1 cellular context compared by ENCODE assay signal in genomic region chr2:74501335-74502071, GRCh38.
TF ChIP-seq lines count a peak whose summit lies in the region.

No MANE protein-coding gene starts in this region.

TF ChIP-seq in HepG2, 621 proteins besides CTCF, POLR2A, EP300 and RAD21 (continued from another document and continues in another):
- TF ChIP-seq E2F1 (CRISPR knock-in tag; IDR thresholded peaks at IDR 0.05) (no peak), MIER2 (CRISPR knock-in tag; IDR thresholded peaks at IDR 0.05) (0 out of 2 replicates have a peak, but pooled peaks have one; percentile 49), ZNF562 (CRISPR knock-in tag; IDR thresholded peaks at IDR 0.05; ENCODE audit: borderline replicate concordance) (no peak), ZFP41 (CRISPR knock-in tag; IDR thresholded peaks at IDR 0.05; ENCODE audit: borderline replicate concordance) (no peak), RNF2 (conservative IDR thresholded peaks at IDR 0.05; ENCODE audit: low read depth) (no peak), PBX3 (CRISPR knock-in tag; IDR thresholded peaks at IDR 0.05; ENCODE audit: borderline replicate concordance) (no peak), NFKB2 (CRISPR knock-in tag; IDR thresholded peaks at IDR 0.05; ENCODE audit: borderline replicate concordance) (peak; percentile 37; the same call in 1 of the 2 replicates), ZBTB7B (CRISPR knock-in tag; IDR thresholded peaks at IDR 0.05) (no peak), RFX5 (IDR thresholded peaks at IDR 0.05; ENCODE audit: low read depth, low read length) (no peak), KLF13 (CRISPR knock-in tag; IDR thresholded peaks at IDR 0.05) (no peak), ZBTB7A (CRISPR knock-in tag; IDR thresholded peaks at IDR 0.05) (no peak), BCL6 (CRISPR knock-in tag; IDR thresholded peaks at IDR 0.05) (no peak), LBX2 (CRISPR knock-in tag; IDR thresholded peaks at IDR 0.05; ENCODE audit: borderline replicate concordance) (no peak), EHMT2 (IDR thresholded peaks at IDR 0.05; ENCODE audit: borderline replicate concordance, low read depth, low read length) (no peak), TSC22D2 (CRISPR knock-in tag; IDR thresholded peaks at IDR 0.05; ENCODE audit: borderline replicate concordance) (no peak), AGO1 (IDR thresholded peaks at IDR 0.05; ENCODE audit: low read depth, low read length, poor library complexity, severe bottlenecking) (no peak), GLI4 (CRISPR knock-in tag; IDR thresholded peaks at IDR 0.05; ENCODE audit: borderline replicate concordance) (no peak), ZNF550 (CRISPR knock-in tag; IDR thresholded peaks at IDR 0.05; ENCODE audit: borderline replicate concordance) (no peak), EEA1 (CRISPR knock-in tag; IDR thresholded peaks at IDR 0.05; ENCODE audit: borderline replicate concordance) (no peak), ZNF589 (CRISPR knock-in tag; conservative IDR thresholded peaks at IDR 0.05) (no peak), ZFP82 (CRISPR knock-in tag; IDR thresholded peaks at IDR 0.05; ENCODE audit: borderline replicate concordance) (no peak), ZNF879 (CRISPR knock-in tag; IDR thresholded peaks at IDR 0.05) (0 out of 2 replicates have a peak, but pooled peaks have one; percentile 31), TFDP2 (CRISPR knock-in tag; IDR thresholded peaks at IDR 0.05) (no peak), ZGPAT (CRISPR knock-in tag; IDR thresholded peaks at IDR 0.05) (no peak), SOX13 (IDR thresholded peaks at IDR 0.05) (no peak), SOX13 (CRISPR knock-in tag; conservative IDR thresholded peaks at IDR 0.05 in 1 of 2, IDR thresholded peaks at IDR 0.05 in 1 of 2) (no peak), ZNF136 (CRISPR knock-in tag; IDR thresholded peaks at IDR 0.05; ENCODE audit: low read depth) (no peak), SNAI1 (CRISPR knock-in tag; IDR thresholded peaks at IDR 0.05; ENCODE audit: borderline replicate concordance) (no peak), ZMAT5 (CRISPR knock-in tag; IDR thresholded peaks at IDR 0.05; ENCODE audit: borderline replicate concordance, low read depth) (no peak), SALL2 (CRISPR knock-in tag; IDR thresholded peaks at IDR 0.05) (no peak), MLX (CRISPR knock-in tag; IDR thresholded peaks at IDR 0.05) (no peak; the same call in 1 of the 2 replicates), ZSCAN29 (CRISPR knock-in tag; conservative IDR thresholded peaks at IDR 0.05) (no peak), CENPX (CRISPR knock-in tag; IDR thresholded peaks at IDR 0.05) (no peak), FOXC1 (CRISPR knock-in tag; IDR thresholded peaks at IDR 0.05; ENCODE audit: borderline replicate concordance) (no peak), MAFG (CRISPR knock-in tag; IDR thresholded peaks at IDR 0.05) (no peak), DMTF1 (CRISPR knock-in tag; IDR thresholded peaks at IDR 0.05) (no peak), GPN1 (CRISPR knock-in tag; IDR thresholded peaks at IDR 0.05; ENCODE audit: borderline replicate concordance) (no peak), IRX3 (CRISPR knock-in tag; IDR thresholded peaks at IDR 0.05; ENCODE audit: borderline replicate concordance, low read depth) (no peak), ZC3H4 (CRISPR knock-in tag; IDR thresholded peaks at IDR 0.05; ENCODE audit: borderline replicate concordance) (0 out of 2 replicates have a peak, but pooled peaks have one; percentile 27), RBM39 (IDR thresholded peaks at IDR 0.05; ENCODE audit: low read depth, low read length, poor library complexity, severe bottlenecking) (no peak), HOXD1 (CRISPR knock-in tag; IDR thresholded peaks at IDR 0.05) (0 out of 2 replicates have a peak, but pooled peaks have one; percentile 3), ZNF607 (CRISPR knock-in tag; IDR thresholded peaks at IDR 0.05; ENCODE audit: borderline replicate concordance) (no peak), MXI1 (IDR thresholded peaks at IDR 0.05; ENCODE audit: borderline replicate concordance, low read depth, low read length) (no peak), ZBTB46 (CRISPR knock-in tag; IDR thresholded peaks at IDR 0.05; ENCODE audit: borderline replicate concordance) (0 out of 2 replicates have a peak, but pooled peaks have one; percentile 5), ZNF446 (CRISPR knock-in tag; IDR thresholded peaks at IDR 0.05) (no peak), ZNF687 (CRISPR knock-in tag; IDR thresholded peaks at IDR 0.05) (no peak; the same call in 1 of the 2 replicates), CENPT (CRISPR knock-in tag; IDR thresholded peaks at IDR 0.05; ENCODE audit: low read depth) (0 out of 2 replicates have a peak, but pooled peaks have one; percentile 36), FOXO1 (CRISPR knock-in tag; IDR thresholded peaks at IDR 0.05) (no peak), ARNT2 (CRISPR knock-in tag; IDR thresholded peaks at IDR 0.05; ENCODE audit: low read depth) (no peak), RFX3 (CRISPR knock-in tag; IDR thresholded peaks at IDR 0.05) (no peak), ZNF451 (CRISPR knock-in tag; IDR thresholded peaks at IDR 0.05) (0 out of 2 replicates have a peak, but pooled peaks have one; percentile 11), SETDB1 (CRISPR knock-in tag; IDR thresholded peaks at IDR 0.05; ENCODE audit: borderline replicate concordance) (no peak), PPARG (CRISPR knock-in tag; conservative IDR thresholded peaks at IDR 0.05) (no peak), PHF8 (CRISPR knock-in tag; IDR thresholded peaks at IDR 0.05) (no peak), ZNF44 (CRISPR knock-in tag; IDR thresholded peaks at IDR 0.05) (0 out of 2 replicates have a peak, but pooled peaks have one; percentile 83), ZMYM4 (CRISPR knock-in tag; IDR thresholded peaks at IDR 0.05) (0 out of 2 replicates have a peak, but pooled peaks have one; percentile 29)
